1 cellular context compared by ENCODE assay signal in the genomic region with DNA sequence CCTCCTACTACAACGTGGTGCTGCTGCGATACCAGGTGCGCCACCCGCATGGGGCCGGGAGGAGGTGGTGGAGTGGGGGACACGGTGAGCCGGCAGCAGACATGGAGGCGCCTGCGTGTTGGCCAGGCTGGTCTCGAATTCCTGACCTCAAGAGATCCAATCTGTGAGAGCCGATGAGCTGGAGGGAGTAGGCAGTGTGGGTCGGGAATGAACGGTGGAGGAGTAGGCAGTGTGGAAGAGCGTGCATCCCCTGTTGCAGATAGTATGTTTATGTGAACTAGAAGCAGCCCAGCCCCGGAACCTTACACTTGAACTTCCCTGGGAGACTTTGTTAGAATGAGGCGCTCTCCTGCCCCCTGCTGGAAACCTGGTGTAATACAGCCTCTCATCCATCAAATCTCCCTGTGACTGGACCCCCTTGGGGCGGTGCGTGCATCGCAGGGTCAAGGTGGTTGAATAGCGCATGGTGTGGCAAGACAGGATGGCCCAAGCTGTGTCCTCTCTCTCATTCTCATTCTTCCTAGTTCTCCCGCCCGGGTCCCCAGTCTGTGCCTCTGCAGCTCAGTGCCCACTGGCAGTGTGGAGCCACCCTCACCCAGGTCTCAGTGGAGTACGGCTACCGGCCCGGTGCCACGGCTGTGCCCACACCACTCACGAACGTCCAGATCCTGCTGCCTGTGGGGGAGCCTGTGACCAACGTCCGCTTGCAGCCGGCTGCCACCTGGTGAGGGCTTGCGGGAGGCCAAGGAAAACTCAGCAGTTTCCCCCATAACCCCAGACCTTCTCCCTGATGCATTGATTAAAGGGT.
TF ChIP-seq lines count a peak whose summit lies in the region.

No MANE protein-coding gene starts in this region.

TF ChIP-seq in endothelial cell of umbilical vein, 7 proteins besides CTCF, POLR2A, EP300 and RAD21:
- no peak for TF ChIP-seq EZH2 (IDR thresholded peaks at IDR 0.05; ENCODE audit: borderline replicate concordance, low read depth, low read length, severe bottlenecking)
- no peak for TF ChIP-seq FOS (IDR thresholded peaks at IDR 0.05; ENCODE audit: borderline replicate concordance, insufficient read depth, low read length)
- no peak for TF ChIP-seq POLR2AphosphoS5 (IDR thresholded peaks at IDR 0.05; ENCODE audit: insufficient read depth, low read depth, low read length)
- TF ChIP-seq JUN (IDR thresholded peaks at IDR 0.05; ENCODE audit: borderline replicate concordance, insufficient read depth, insufficient read length, low read depth): no peak
- TF ChIP-seq, protein P1, sequence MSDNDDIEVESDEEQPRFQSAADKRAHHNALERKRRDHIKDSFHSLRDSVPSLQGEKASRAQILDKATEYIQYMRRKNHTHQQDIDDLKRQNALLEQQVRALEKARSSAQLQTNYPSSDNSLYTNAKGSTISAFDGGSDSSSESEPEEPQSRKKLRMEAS (IDR thresholded peaks at IDR 0.05; ENCODE audit: insufficient read depth, insufficient read length): no peak
- no peak for TF ChIP-seq GATA2 (IDR thresholded peaks at IDR 0.05; ENCODE audit: insufficient read depth, insufficient read length, low read depth, low read length)
- TF ChIP-seq MYC (IDR thresholded peaks at IDR 0.05; ENCODE audit: low read depth, low read length): no peak
